ENCODE assay signal across 26 cellular contexts in genomic region chr3:68880632-68881031, GRCh38. TPM values are rescaled to one million over a fixed set of nuclear protein-coding genes. Genes with fewer than 3 reads are reported as not detected.
"Had no signal": no experiment of that assay in that cellular context is flagged by ENCODE, and none has a peak within 500 bp of the region (broad histone marks: within the 10 kb centered on the region; RNA-seq: fewer than 3 reads in every experiment).

No MANE protein-coding gene starts in this region.

- H3K36me3 Mint-ChIP-seq: naive thymus-derived CD8-positive, alpha-beta T cell; stimulated activated effector memory CD8-positive, alpha-beta T cell treated with anti-CD3 and anti-CD28 coated beads, Interleukin-12 subunit alpha, Interleukin-12 subunit beta, amount 100 ng/mL, for 72 hours had no signal

- H3K9me3 Mint-ChIP-seq: neural crest cell; stimulated activated effector memory CD8-positive, alpha-beta T cell treated with anti-CD3 and anti-CD28 coated beads, Interleukin-12 subunit alpha, Interleukin-12 subunit beta, amount 100 ng/mL, for 72 hours had no signal

- H3K27me3 ChIP-seq: ovary, testis had no signal

- H3K4me1 ChIP-seq: heart left ventricle, testis, transverse colon had no signal

- H3K4me3 Mint-ChIP-seq: naive thymus-derived CD8-positive, alpha-beta T cell; neural crest cell; stimulated activated effector memory CD8-positive, alpha-beta T cell treated with anti-CD3 and anti-CD28 coated beads, Interleukin-12 subunit alpha, Interleukin-12 subunit beta, amount 100 ng/mL, for 72 hours had no signal

- H3K9me3 ChIP-seq: ovary, testis, transverse colon had no signal

- H3K27ac Mint-ChIP-seq: naive thymus-derived CD8-positive, alpha-beta T cell; stimulated activated effector memory CD8-positive, alpha-beta T cell treated with anti-CD3 and anti-CD28 coated beads, Interleukin-12 subunit alpha, Interleukin-12 subunit beta, amount 100 ng/mL, for 72 hours had no signal

- H3K27ac ChIP-seq: coronary artery, heart left ventricle, ovary, testis, transverse colon had no signal

- H3K4me3 ChIP-seq: coronary artery, heart left ventricle, lung, ovary, testis, transverse colon had no signal

- DNase-seq: caudate nucleus; effector CD4-positive, alpha-beta T cell; foreskin melanocyte; heart left ventricle; hypothalamus; left ventricle myocardium superior; mesenchymal stem cell; naive thymus-derived CD8-positive, alpha-beta T cell; nucleus accumbens; ovary; right cardiac atrium; stimulated activated CD4-positive, alpha-beta T cell treated with anti-CD3 and anti-CD28 coated beads, Interleukin-4, amount 100 ng/mL, for 1 hour; stimulated activated CD8-positive, alpha-beta memory T cell treated with anti-CD3 and anti-CD28 coated beads, Interleukin-4, amount 100 ng/mL, for 48 hours; stimulated activated naive CD8-positive, alpha-beta T cell treated with anti-CD3 and anti-CD28 coated beads, Interleukin-15, Interleukin-2, amounts not matched to agents 100 U/mL and 50 U/mL, for 24 hours; testis; transverse colon had no signal

- ATAC-seq: heart left ventricle; left ventricle myocardium superior; naive thymus-derived CD8-positive, alpha-beta T cell; right cardiac atrium; stimulated activated effector memory CD8-positive, alpha-beta T cell treated with anti-CD3 and anti-CD28 coated beads, Interleukin-12 subunit alpha, Interleukin-12 subunit beta, amount 100 ng/mL, for 72 hours; stimulated activated naive CD8-positive, alpha-beta T cell treated with anti-CD3 and anti-CD28 coated beads, Interleukin-15, Interleukin-2, amounts not matched to agents 100 U/mL and 50 U/mL, for 24 hours had no signal

- H3K4me1 Mint-ChIP-seq: naive thymus-derived CD8-positive, alpha-beta T cell; neural crest cell; stimulated activated effector memory CD8-positive, alpha-beta T cell treated with anti-CD3 and anti-CD28 coated beads, Interleukin-12 subunit alpha, Interleukin-12 subunit beta, amount 100 ng/mL, for 72 hours had no signal

- H3K36me3 ChIP-seq: heart left ventricle, ovary, transverse colon had no signal

RNA-seq across cellular contexts. Expression of gene TAFA4, which starts 51.7 kb away (rescaled TPM):
- total RNA-seq: chondrocyte; dermis microvascular lymphatic vessel endothelial cell; heart left ventricle; left ventricle myocardium superior; lung; naive thymus-derived CD8-positive, alpha-beta T cell; posterior vena cava; right cardiac atrium; subcutaneous adipose tissue; transverse colon; ureter had no signal
- polyA plus RNA-seq: heart left ventricle; keratinocyte; naive thymus-derived CD8-positive, alpha-beta T cell; right cardiac atrium had no signal
